ENCODE assay signal across 13 cellular contexts in the genomic region with DNA sequence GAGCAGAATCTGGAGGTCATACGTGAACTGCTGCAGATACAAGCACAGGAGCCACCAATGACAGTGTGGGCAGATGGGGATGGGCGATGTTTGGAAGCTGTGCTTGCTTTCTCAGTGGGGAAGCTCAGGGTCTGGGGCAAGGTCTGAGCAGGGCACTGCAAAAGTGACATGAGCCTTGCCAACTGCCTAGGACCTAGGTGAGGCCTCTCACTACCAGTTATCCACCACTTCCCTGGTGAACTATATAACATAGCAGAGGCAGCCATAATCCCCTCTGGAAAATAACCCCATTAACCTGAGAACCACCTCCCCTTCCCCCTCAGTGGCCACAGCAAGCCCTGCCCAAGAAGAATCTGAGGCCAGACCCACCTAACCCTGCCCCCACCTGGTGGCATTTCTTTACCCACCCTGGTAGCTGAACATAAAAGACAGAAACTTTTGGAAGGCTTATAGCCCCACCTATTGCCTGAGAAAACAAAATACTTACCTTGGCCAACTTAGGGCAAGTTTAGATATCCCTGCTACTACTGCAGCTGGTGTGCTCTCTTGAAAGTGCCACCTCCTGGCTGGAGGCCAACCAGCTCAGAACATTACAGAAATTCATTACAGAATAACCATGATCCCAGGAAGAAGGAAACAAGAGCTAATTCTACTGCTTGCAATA. TPM values are rescaled to one million over a fixed set of nuclear protein-coding genes. Genes with fewer than 3 reads are reported as not detected.
DNase-seq lines count a peak whose midpoint lies in the region; ATAC-seq, FAIRE-seq and TF ChIP-seq lines count a peak whose summit lies in the region.
"Had no signal": no experiment of that assay in that cellular context is flagged by ENCODE, and none has a peak within 500 bp of the region (broad histone marks: within the 10 kb centered on the region; RNA-seq: fewer than 3 reads in every experiment).

No MANE protein-coding gene starts in this region.

- intact Hi-C loops in ascending aorta (cut with DNase I), result no loop called here

- FAIRE-seq in urothelium cell line (lab: Jason Lieb, UNC), result peak; percentile 86

- no peak overlapping the region for H3K4me3 ChIP-seq in ascending aorta
- H3K4me3 ChIP-seq: SJSA1, upper lobe of left lung had no signal

- ATAC-seq in foreskin keratinocyte, result no peak
- ATAC-seq: activated CD4-positive, alpha-beta T cell treated with anti-CD3 and anti-CD28 coated beads for 36 hours had no signal

- no peaks in the 10 kb centered on the region for H3K36me3 ChIP-seq in ascending aorta
- H3K36me3 ChIP-seq: SJSA1, upper lobe of left lung had no signal

- H3K4me1 ChIP-seq in foreskin keratinocyte, result no peaks in the 10 kb centered on the region
- H3K4me1 ChIP-seq in ascending aorta, result no peaks in the 10 kb centered on the region
- H3K4me1 ChIP-seq: SJSA1, upper lobe of left lung had no signal

- H3K27ac ChIP-seq in foreskin keratinocyte (no peak overlapping the region), ascending aorta (no peak overlapping the region)
- H3K27ac ChIP-seq: SJSA1, upper lobe of left lung had no signal

- TF ChIP-seq CTCF in foreskin keratinocyte (conservative IDR thresholded peaks at IDR 0.05) (peak; percentile 32), ascending aorta (IDR thresholded peaks at IDR 0.05) (no peak)

- H3K27me3 ChIP-seq in foreskin keratinocyte, result no peaks in the 10 kb centered on the region
- H3K27me3 ChIP-seq in ascending aorta, result no peaks in the 10 kb centered on the region
- H3K27me3 ChIP-seq: SJSA1, upper lobe of left lung had no signal

- DNase-seq in SIG-M5 treated with dmso at 0.1 percent for 504 hours (lab: John Stamatoyannopoulos, UW; ENCODE audit: unreplicated experiment) (peak; percentile 75), SIG-M5 (lab: John Stamatoyannopoulos, UW) (no peak), NOMO-1 treated with DMSO at 0.1 percent for 48 hours (lab: John Stamatoyannopoulos, UW; ENCODE audit: unreplicated experiment) (peak; percentile 96), foreskin keratinocyte (no peak), urothelium cell line (ENCODE audit: low spot score) (no peak), ascending aorta (ENCODE audit: low spot score in 2 of 2) (no peak), NCI-H2107 treated with DMSO at 0.1 percent for 48 hours (lab: John Stamatoyannopoulos, UW; ENCODE audit: unreplicated experiment) (no peak)
- no peak for DNase-seq in activated CD8-positive, alpha-beta memory T cell treated with anti-CD3 and anti-CD28 coated beads, Interleukin-2, amount 50 U/mL, for 4 hours
- DNase-seq: ACHN; activated CD4-positive, alpha-beta T cell treated with anti-CD3 and anti-CD28 coated beads for 36 hours; activated gamma-delta T cell treated with Interleukin-2 at 50 U/mL for 16 hours; upper lobe of left lung had no signal

- H3K9me3 ChIP-seq in ascending aorta, result peaks cover 0 to under 1% of the 10 kb centered on the region in 2 donors
- H3K9me3 ChIP-seq: SJSA1, upper lobe of left lung had no signal

RNA-seq across cellular contexts. Expression of gene SPEF2, which starts 18.8 kb away (rescaled TPM):
- total RNA-seq in foreskin keratinocyte (1.8 and 2.0 TPM in 2 replicates), ascending aorta (0.32 TPM)
- polyA plus RNA-seq in foreskin keratinocyte, result 0.51 and 0.53 TPM in 2 replicates
- total RNA-seq: SJSA1 had no signal

Comparison
In these comparisons a context has a peak if more than half of its experiments do, and no peak if none do; other contexts are left out.
1. DNase-seq: peak in SIG-M5 treated with dmso at 0.1 percent for 504 hours (single experiment) and NOMO-1 treated with DMSO at 0.1 percent for 48 hours (single experiment); none in SIG-M5 (single experiment), foreskin keratinocyte (0 of 2), urothelium cell line (single experiment), ascending aorta (0 of 2), NCI-H2107 treated with DMSO at 0.1 percent for 48 hours (single experiment) and activated CD8-positive, alpha-beta memory T cell treated with anti-CD3 and anti-CD28 coated beads, Interleukin-2, amount 50 U/mL, for 4 hours (single experiment).